8 cellular contexts compared by ENCODE assay signal in the genomic region with DNA sequence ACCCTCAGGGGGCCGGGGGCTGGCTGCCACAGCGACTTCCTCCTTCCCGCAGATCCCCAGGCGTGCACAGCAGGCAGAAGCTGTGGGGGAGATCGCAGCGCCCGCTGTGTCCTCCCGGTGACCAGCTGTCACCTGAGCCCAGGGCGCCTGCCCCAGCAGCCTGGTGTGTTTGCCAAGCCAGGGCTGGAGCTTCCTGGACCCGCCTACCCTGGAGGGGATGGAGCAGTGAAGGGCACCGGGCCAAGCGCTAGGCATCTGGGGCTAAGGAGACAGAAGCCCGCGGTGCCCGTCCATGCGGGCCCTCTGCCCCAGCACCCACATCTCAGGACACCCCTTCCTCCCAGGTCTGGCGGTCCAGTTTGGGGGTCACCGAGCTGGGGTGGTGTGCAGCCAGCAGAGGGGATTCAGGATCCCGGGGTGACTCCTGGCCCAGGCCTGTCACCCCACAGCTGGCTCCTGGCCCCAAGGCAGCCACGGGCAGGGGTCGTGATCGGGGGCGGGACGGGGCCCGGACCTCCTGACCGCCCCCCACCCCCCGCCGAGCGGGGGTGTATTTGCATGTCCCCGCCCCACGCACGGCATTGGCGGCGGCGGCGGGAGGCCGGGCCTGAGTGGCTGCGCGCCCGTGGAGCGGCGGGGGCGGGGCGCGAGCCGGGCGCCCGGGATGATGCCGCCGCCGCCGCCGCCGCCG. TPM values are rescaled to one million over a fixed set of nuclear protein-coding genes. Genes with fewer than 3 reads are reported as not detected.
DNase-seq lines count a peak whose midpoint lies in the region; ATAC-seq and TF ChIP-seq lines count a peak whose summit lies in the region.

A gene with protein sequence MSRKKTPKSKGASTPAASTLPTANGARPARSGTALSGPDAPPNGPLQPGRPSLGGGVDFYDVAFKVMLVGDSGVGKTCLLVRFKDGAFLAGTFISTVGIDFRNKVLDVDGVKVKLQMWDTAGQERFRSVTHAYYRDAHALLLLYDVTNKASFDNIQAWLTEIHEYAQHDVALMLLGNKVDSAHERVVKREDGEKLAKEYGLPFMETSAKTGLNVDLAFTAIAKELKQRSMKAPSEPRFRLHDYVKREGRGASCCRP (plus strand): TSS at position 645 of the 691 bp plus-strand sequence. CDS start 159 bp downstream, outside the sequence.

- TF ChIP-seq CTCF in esophagus squamous epithelium (IDR thresholded peaks at IDR 0.05), result no peak

- no peaks in the 10 kb centered on the region for H3K9me3 ChIP-seq in CD4-positive, CD25-positive, alpha-beta regulatory T cell (ENCODE audit: control insufficient read depth in 2 of 2, low read length in 2 of 2)
- H3K9me3 ChIP-seq in esophagus squamous epithelium (no peaks in the 10 kb centered on the region), mucosa of rectum (ENCODE audit: control insufficient read depth in 2 of 2, low read length in 2 of 2) (no peaks in the 10 kb centered on the region), thymus (ENCODE audit: control insufficient read depth) (no peaks in the 10 kb centered on the region)

- no peaks in the 10 kb centered on the region for H3K9me3 Mint-ChIP-seq in CD4-positive, CD25-positive, alpha-beta regulatory T cell

- peaks cover 6% of the 10 kb centered on the region for H3K36me3 ChIP-seq in CD4-positive, CD25-positive, alpha-beta regulatory T cell (ENCODE audit: control insufficient read depth, insufficient read depth, low read length)
- peaks cover 0 to 18% (median 6%) of the 10 kb centered on the region in 3 donors for H3K36me3 ChIP-seq in esophagus squamous epithelium
- H3K36me3 ChIP-seq in mucosa of rectum (ENCODE audit: control insufficient read depth in 2 of 2, insufficient read depth in 2 of 2, low read length in 2 of 2), result peaks cover 3 to 11% of the 10 kb centered on the region in 2 donors
- H3K36me3 ChIP-seq in thymus (ENCODE audit: control insufficient read depth, insufficient read depth), result peaks cover 18% of the 10 kb centered on the region

- no peak within 1 kb of the TSS for H3K27ac Mint-ChIP-seq in CD4-positive, CD25-positive, alpha-beta regulatory T cell

- H3K36me3 Mint-ChIP-seq in CD4-positive, CD25-positive, alpha-beta regulatory T cell, result peaks cover 5% of the 10 kb centered on the region

- peak; percentile 66 to 71 for ATAC-seq in CD4-positive, CD25-positive, alpha-beta regulatory T cell (ENCODE audit: low read depth in 2 of 2)
- ATAC-seq in HG03442 (IDR thresholded peaks at IDR 0.05; ENCODE audit: unreplicated experiment) (peak; percentile 38), HG02571 (IDR thresholded peaks at IDR 0.05; ENCODE audit: unreplicated experiment) (no peak)

- H3K4me3 ChIP-seq in CD4-positive, CD25-positive, alpha-beta regulatory T cell (ENCODE audit: low read depth, low read length), result no peak within 1 kb of the TSS
- H3K4me3 ChIP-seq in esophagus squamous epithelium (peak within 1 kb of the TSS; percentile 24 to 69 (median 44)), mucosa of rectum (ENCODE audit: low read length in 2 of 2) (peak within 1 kb of the TSS; percentile 59 to 69), thymus (ENCODE audit: low read length) (peak within 1 kb of the TSS; percentile 51)

- H3K27me3 ChIP-seq in CD4-positive, CD25-positive, alpha-beta regulatory T cell (ENCODE audit: control insufficient read depth, insufficient read depth, low read length), result no peaks in the 10 kb centered on the region
- H3K27me3 ChIP-seq in esophagus squamous epithelium (no peaks in the 10 kb centered on the region), mucosa of rectum (ENCODE audit: control insufficient read depth in 2 of 2, insufficient read depth in 2 of 2, low read length in 2 of 2) (no peaks in the 10 kb centered on the region), thymus (ENCODE audit: control insufficient read depth, insufficient read depth) (peaks cover 23% of the 10 kb centered on the region)

- TF ChIP-seq POLR2A in esophagus squamous epithelium (IDR thresholded peaks at IDR 0.05), result no peak

- peak within 1 kb of the TSS in 2 of 4 donors; percentile 67 for H3K4me3 Mint-ChIP-seq in CD4-positive, CD25-positive, alpha-beta regulatory T cell

- H3K9ac ChIP-seq in mucosa of rectum (ENCODE audit: low read depth in 1 of 2, low read length in 2 of 2), result peak within 1 kb of the TSS in 1 of 2 donors; percentile 69

- no CpG with 5 or more reads among the region's 55 CpGs for WGBS in esophagus squamous epithelium, 2 donors
- WGBS in thymus, result 6% methylated on average over 55 of the region's 55 CpGs

- intact Hi-C loops in esophagus squamous epithelium (cut with DNase I), result no loop called here

- peaks cover 0 to 37% (median 5%) of the 10 kb centered on the region in 4 donors for H3K4me1 Mint-ChIP-seq in CD4-positive, CD25-positive, alpha-beta regulatory T cell

- H3K27me3 Mint-ChIP-seq in CD4-positive, CD25-positive, alpha-beta regulatory T cell, result peaks cover 6% of the 10 kb centered on the region

- H3K4me1 ChIP-seq in CD4-positive, CD25-positive, alpha-beta regulatory T cell (ENCODE audit: control insufficient read depth, insufficient read depth, low read length, poor library complexity, severe bottlenecking), result peaks cover 37% of the 10 kb centered on the region
- H3K4me1 ChIP-seq in esophagus squamous epithelium (peaks cover 52 to 58% (median 55%) of the 10 kb centered on the region in 3 donors), mucosa of rectum (ENCODE audit: control insufficient read depth in 2 of 2, insufficient read depth in 2 of 2, low read length in 2 of 2) (peaks cover 48 to 52% of the 10 kb centered on the region in 2 donors), thymus (ENCODE audit: control insufficient read depth, insufficient read depth, low read length) (peaks cover 18% of the 10 kb centered on the region)

- H3K27ac ChIP-seq in CD4-positive, CD25-positive, alpha-beta regulatory T cell (ENCODE audit: insufficient read depth, low read length, poor library complexity, severe bottlenecking), result no peak within 1 kb of the TSS
- H3K27ac ChIP-seq in esophagus squamous epithelium (peak within 1 kb of the TSS; percentile 61 to 87 (median 74)), mucosa of rectum (ENCODE audit: low read depth in 2 of 2, low read length in 2 of 2) (peak within 1 kb of the TSS; percentile 85 to 88), thymus (ENCODE audit: low read depth) (no peak within 1 kb of the TSS)

- peak; percentile 43 to 57 (median 52) for DNase-seq in CD4-positive, CD25-positive, alpha-beta regulatory T cell
- peak; percentile 73 for DNase-seq in NCI-H774 (lab: John Stamatoyannopoulos, UW)
- DNase-seq in activated T-helper 1 cell treated with Interleukin-2 at 50 U/mL for 16 hours (ENCODE audit: low read depth), result peak; percentile 45
- DNase-seq in esophagus squamous epithelium (lab: John Stamatoyannopoulos, UW), result no peak

RNA-seq across cellular contexts. Expression of the gene that starts here (rescaled TPM):
- not detected for total RNA-seq in CD4-positive, CD25-positive, alpha-beta regulatory T cell
- polyA plus RNA-seq in CD4-positive, CD25-positive, alpha-beta regulatory T cell, result 1 to 10 TPM in 2 of 4 donors, under 1 TPM in 2; 0.38 to 1.2 (median 0.93) TPM
- 1 to 10 TPM in 2 of 4 donors, under 1 TPM in 2; 0.26 to 4.2 (median 0.99) TPM for total RNA-seq in esophagus squamous epithelium
- polyA plus RNA-seq in thymus, result 2.6 TPM

Comparison
In these comparisons a context has a peak if more than half of its experiments do, and no peak if none do; other contexts are left out.
1. H3K27ac ChIP-seq: peak in esophagus squamous epithelium (4 of 4) and mucosa of rectum (2 of 2); none in CD4-positive, CD25-positive, alpha-beta regulatory T cell (single experiment) and thymus (single experiment).